Comparison of ENCODE assay signal across 30 cellular contexts in the genomic region with DNA sequence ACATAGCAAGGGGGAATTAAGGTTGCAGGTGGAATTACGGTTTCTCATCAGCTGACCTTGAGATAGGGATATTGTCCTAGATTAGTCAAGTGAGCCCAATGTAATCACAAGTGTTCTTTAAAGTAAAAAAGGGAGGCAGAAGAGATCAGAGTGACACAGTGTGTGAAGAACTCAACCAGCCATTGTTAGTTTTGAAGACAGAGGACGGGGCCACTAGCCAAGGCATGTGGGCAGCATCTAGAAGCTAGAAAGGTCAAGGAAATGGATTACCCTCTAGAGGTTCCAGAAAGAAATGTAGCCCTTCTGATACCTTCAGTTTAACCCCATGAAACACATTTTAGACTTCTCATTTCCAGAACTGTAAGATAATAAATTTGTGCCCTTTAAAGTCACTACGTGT.
"Had no signal": no experiment of that assay in that cellular context is flagged by ENCODE, and none has a peak within 500 bp of the region (broad histone marks: within the 10 kb centered on the region; RNA-seq: fewer than 3 reads in every experiment).

No MANE protein-coding gene starts in this region.

- H3K27me3 Mint-ChIP-seq: progenitor cell of endocrine pancreas; stimulated activated memory B cell treated with anti-CD40 and anti-IgM and Interleukin-4, amounts not matched to agents 10 μg/mL and 1 μg/mL and 100 μg/mL, for 72 hours; stimulated activated naive CD8-positive, alpha-beta T cell treated with anti-CD3 and anti-CD28 coated beads, Interleukin-15, amount 100 ng/mL, for 72 hours; type B pancreatic cell had no signal

- H3K4me2 ChIP-seq: neural progenitor cell had no signal

- H3K4me3 Mint-ChIP-seq: naive thymus-derived CD4-positive, alpha-beta T cell; natural killer cell; nephron; neural progenitor cell; stimulated activated memory B cell treated with anti-CD40 and anti-IgM and Interleukin-4, amounts not matched to agents 10 μg/mL and 1 μg/mL and 100 μg/mL, for 72 hours; stimulated activated naive CD8-positive, alpha-beta T cell treated with anti-CD3 and anti-CD28 coated beads, Interleukin-15, amount 100 ng/mL, for 72 hours; type B pancreatic cell had no signal

- H3K27ac Mint-ChIP-seq: naive thymus-derived CD4-positive, alpha-beta T cell; natural killer cell; nephron; neural progenitor cell; progenitor cell of endocrine pancreas; stimulated activated memory B cell treated with anti-CD40 and anti-IgM and Interleukin-4, amounts not matched to agents 10 μg/mL and 1 μg/mL and 100 μg/mL, for 72 hours; stimulated activated naive CD8-positive, alpha-beta T cell treated with anti-CD3 and anti-CD28 coated beads, Interleukin-15, amount 100 ng/mL, for 72 hours; type B pancreatic cell had no signal

- H2AFZ ChIP-seq: neural progenitor cell, parathyroid adenoma had no signal

- H3K27me3 ChIP-seq: neural progenitor cell, ovary, suprapubic skin, testis, tibial artery, transverse colon, upper lobe of right lung, uterus had no signal

- H3K9me3 ChIP-seq: ovary, suprapubic skin, testis, transverse colon, uterus had no signal

- FAIRE-seq: small intestine had no signal

- H3K4me1 Mint-ChIP-seq: natural killer cell; stimulated activated naive CD8-positive, alpha-beta T cell treated with anti-CD3 and anti-CD28 coated beads, Interleukin-15, amount 100 ng/mL, for 72 hours had no signal

- H3K27ac ChIP-seq: neural progenitor cell, ovary, parathyroid adenoma, psoas muscle, suprapubic skin, testis, tibial artery, transverse colon, upper lobe of right lung, uterus had no signal

- DNase-seq: naive thymus-derived CD4-positive, alpha-beta T cell; natural killer cell; occipital lobe; ovary; posterior cingulate gyrus; psoas muscle; right cardiac atrium; small intestine; stimulated activated CD4-positive, alpha-beta T cell treated with anti-CD3 and anti-CD28 coated beads, Interleukin-12 subunit alpha, Interleukin-12 subunit beta, amount 100 ng/mL, for 4 hours; stimulated activated CD4-positive, alpha-beta T cell treated with anti-CD3 and anti-CD28 coated beads, Interleukin-1b, Interleukin-23, amount 100 ng/mL, for 48 hours; stimulated activated CD4-positive, alpha-beta T cell treated with anti-CD3 and anti-CD28 coated beads, Interleukin-4, amount 100 ng/mL, for 1 hour; stimulated activated CD4-positive, alpha-beta T cell treated with anti-CD3 and anti-CD28 coated beads, Interleukin-4, amount 100 ng/mL, for 4 hours; stimulated activated CD8-positive, alpha-beta memory T cell treated with anti-CD3 and anti-CD28 coated beads, Interleukin-4, amount 100 ng/mL, for 48 hours; stimulated activated naive CD4-positive, alpha-beta T cell; stimulated activated naive CD8-positive, alpha-beta T cell treated with anti-CD3 and anti-CD28 coated beads, Interleukin-15, amount 100 ng/mL, for 72 hours; stimulated activated naive CD8-positive, alpha-beta T cell treated with anti-CD3 and anti-CD28 coated beads, Interleukin-15, Interleukin-2, amounts not matched to agents 100 U/mL and 50 U/mL, for 24 hours; substantia nigra; testis; tibial artery; transverse colon; upper lobe of right lung; uterus had no signal

- H3K36me3 ChIP-seq: neural progenitor cell, ovary, suprapubic skin, tibial artery, transverse colon, upper lobe of right lung, uterus had no signal

- H3K4me3 ChIP-seq: neural progenitor cell, ovary, psoas muscle, suprapubic skin, testis, tibial artery, transverse colon, upper lobe of right lung, uterus had no signal

- H3K36me3 Mint-ChIP-seq: natural killer cell had no signal

- ATAC-seq: naive thymus-derived CD4-positive, alpha-beta T cell; natural killer cell; psoas muscle; right cardiac atrium; sciatic nerve; stimulated activated memory B cell treated with anti-CD40 and anti-IgM and Interleukin-4, amounts not matched to agents 10 μg/mL and 1 μg/mL and 100 μg/mL, for 72 hours; stimulated activated naive CD8-positive, alpha-beta T cell treated with anti-CD3 and anti-CD28 coated beads, Interleukin-15, amount 100 ng/mL, for 72 hours; stimulated activated naive CD8-positive, alpha-beta T cell treated with anti-CD3 and anti-CD28 coated beads, Interleukin-15, Interleukin-2, amounts not matched to agents 100 U/mL and 50 U/mL, for 24 hours; upper lobe of right lung had no signal

- H3K9ac ChIP-seq: neural progenitor cell, parathyroid adenoma had no signal

- H3K4me1 ChIP-seq: neural progenitor cell, parathyroid adenoma, psoas muscle, testis, transverse colon, upper lobe of right lung, uterus had no signal

- H3K9me3 Mint-ChIP-seq: type B pancreatic cell had no signal
